In genomic region chr9:131740898-131741297, GRCh38 we compare ENCODE assay signal across 13 cellular contexts. TPM values are rescaled to one million over a fixed set of nuclear protein-coding genes. Genes with fewer than 3 reads are reported as not detected.
DNase-seq lines count a peak whose midpoint lies in the region; ATAC-seq and TF ChIP-seq lines count a peak whose summit lies in the region.
"Had no signal": no experiment of that assay in that cellular context is flagged by ENCODE, and none has a peak within 500 bp of the region (broad histone marks: within the 10 kb centered on the region; RNA-seq: fewer than 3 reads in every experiment).

No MANE protein-coding gene starts in this region.

- POLR2A ChIA-PET in T-cell (lab: Charles Lee) (no interaction called here), PC-3 (lab: Charles Lee; ENCODE audit: unreplicated experiment) (no interaction called here)

- peaks cover 34% of the 10 kb centered on the region for H3K4me1 Mint-ChIP-seq in Calu3 (ENCODE audit: low read depth, unreplicated experiment)
- H3K4me1 Mint-ChIP-seq in T-cell, result peaks cover 51 to 65% (median 63%) of the 10 kb centered on the region in 3 donors

- TF ChIP-seq CTCF in Calu3 (IDR thresholded peaks at IDR 0.05; ENCODE audit: unreplicated experiment) (no peak), PC-3 (conservative IDR thresholded peaks at IDR 0.05; ENCODE audit: low read depth, low read length) (no peak)

- ATAC-seq in T-cell (replicated peaks in 1 of 4) (no peak), esophagus mucosa (peak; percentile 8), PC-3 (no peak)

- H3K14ac ChIP-seq in trophoblast cell (ENCODE audit: low read length), result peak overlapping the region; percentile 19

- intact Hi-C loops in Calu3 (cut with micrococcal nuclease; ENCODE audit: unreplicated experiment), result loop anchor here (10.0 kb wide), 1 partner anchor 386 kb away; no protein-coding TSS in a partner anchor
- intact Hi-C loops in PC-3 (cut with micrococcal nuclease), result no loop called here

- H2BK120ac ChIP-seq in trophoblast cell (ENCODE audit: insufficient read depth, low read length, poor library complexity), result peak overlapping the region; percentile 37

- H3K27ac Mint-ChIP-seq in Calu3 (ENCODE audit: unreplicated experiment), result no peak overlapping the region
- no peak overlapping the region for H3K27ac Mint-ChIP-seq in T-cell

- H3K4ac ChIP-seq in trophoblast cell (ENCODE audit: low read depth, low read length), result peak overlapping the region; percentile 3

- H3K18ac ChIP-seq in trophoblast cell (ENCODE audit: low read length), result peak overlapping the region; percentile 8

- H3K27me3 Mint-ChIP-seq in Calu3 (ENCODE audit: unreplicated experiment) (no peaks in the 10 kb centered on the region), T-cell (no peaks in the 10 kb centered on the region)

- peaks cover 2% of the 10 kb centered on the region for H3K9me3 ChIP-seq in trophoblast cell (ENCODE audit: insufficient read depth, low read depth, low read length)
- no peaks in the 10 kb centered on the region for H3K9me3 ChIP-seq in PC-3 (ENCODE audit: low read length)
- H3K9me3 ChIP-seq: thoracic aorta had no signal

- peaks cover 5% of the 10 kb centered on the region; the same call in 1 of the 2 replicates for H4K20me1 ChIP-seq in PC-3 (ENCODE audit: low read length)

- H3K4me2 ChIP-seq in trophoblast cell (ENCODE audit: low read length) (no peak overlapping the region), PC-3 (ENCODE audit: low read length) (no peak overlapping the region)

- H2AK5ac ChIP-seq in trophoblast cell (ENCODE audit: low read length), result peak overlapping the region; percentile 90

- no peak overlapping the region for H2BK5ac ChIP-seq in trophoblast cell (ENCODE audit: low read depth, low read length, poor library complexity)

- no peaks in the 10 kb centered on the region for H3F3A ChIP-seq in PC-3 (ENCODE audit: low read length, unreplicated experiment)

- H2BK12ac ChIP-seq in trophoblast cell (ENCODE audit: low read length), result peak overlapping the region; percentile 88

- peaks cover 24% of the 10 kb centered on the region for H3K79me2 ChIP-seq in trophoblast cell (ENCODE audit: control insufficient read depth, insufficient read depth, low read length, poor library complexity)
- peaks cover 32% of the 10 kb centered on the region for H3K79me2 ChIP-seq in PC-3 (ENCODE audit: low read length)

- H3K4me3 Mint-ChIP-seq in Calu3 (ENCODE audit: low read depth, unreplicated experiment), result peak overlapping the region; percentile 26
- H3K4me3 Mint-ChIP-seq in T-cell, result peak overlapping the region; percentile 67 to 77 (median 74)

- DNase-seq in Calu3 (no peak), T-cell (no peak), trophoblast cell (peak; percentile 56 to 71), HPDE6-E6E7 (ENCODE audit: extremely low spot score) (no peak), PC-3 (no peak), DMS79 (lab: John Stamatoyannopoulos, UW) (no peak)
- DNase-seq: DMS 273 treated with DMSO at 0.1 percent for 48 hours; effector memory CD4-positive, alpha-beta T cell; NCI-H1417 treated with DMSO at 0.1 percent for 48 hours; NCI-H524 had no signal

- H3K79me1 ChIP-seq in trophoblast cell (ENCODE audit: low read length), result peaks cover 40% of the 10 kb centered on the region

- peak overlapping the region; percentile 25 for H4K8ac ChIP-seq in trophoblast cell (ENCODE audit: low read depth, low read length)

- WGBS in trophoblast cell (ENCODE audit: extremely low coverage, insufficient coverage, insufficient read length), result no CpG with 5 or more reads among the region's 5 CpGs

- no peaks in the 10 kb centered on the region for H3K9me2 ChIP-seq in PC-3 (replicated peaks; ENCODE audit: low read length)

- H3K9me3 Mint-ChIP-seq in Calu3 (ENCODE audit: low read depth, unreplicated experiment) (no peaks in the 10 kb centered on the region), T-cell (no peaks in the 10 kb centered on the region)

- H3K27ac ChIP-seq in trophoblast cell (ENCODE audit: low read depth, low read length) (no peak overlapping the region), PC-3 (ENCODE audit: low read length) (no peak overlapping the region)
- H3K27ac ChIP-seq: thoracic aorta had no signal

- CTCF ChIA-PET in Calu3 (lab: Charles Lee), result no interaction called here
- CTCF ChIA-PET in T-cell (lab: Charles Lee), result interaction anchor here in 1 of 2 donors (2.9 to 3.1 kb wide), 2 partner anchors 13 to 63 kb away, joined by 13 to 18 read pairs; no protein-coding TSS in a partner anchor
- CTCF ChIA-PET in PC-3 (lab: Charles Lee), result no interaction called here

- H3K4me3 ChIP-seq in trophoblast cell (ENCODE audit: low read depth, low read length) (no peak overlapping the region), PC-3 (ENCODE audit: low read length) (no peak overlapping the region)
- H3K4me3 ChIP-seq: K562, thoracic aorta had no signal

- H2AFZ ChIP-seq in trophoblast cell (ENCODE audit: insufficient read depth, low read length, poor library complexity) (peak overlapping the region; percentile 1), PC-3 (ENCODE audit: low read length) (no peak overlapping the region)

- peaks cover 20% of the 10 kb centered on the region for H3K36me3 Mint-ChIP-seq in Calu3 (ENCODE audit: insufficient read depth, unreplicated experiment)
- H3K36me3 Mint-ChIP-seq in T-cell, result peaks cover 5% of the 10 kb centered on the region

- no peak overlapping the region for H4K12ac ChIP-seq in trophoblast cell (ENCODE audit: low read depth, low read length)

- H3K23ac ChIP-seq in trophoblast cell (ENCODE audit: low read length), result no peak overlapping the region

- peak overlapping the region; percentile 64 for H4K91ac ChIP-seq in trophoblast cell (ENCODE audit: low read depth, low read length)

- H3K4me1 ChIP-seq in trophoblast cell (ENCODE audit: control insufficient read depth in 1 of 2, insufficient read depth in 2 of 2, low read length in 2 of 2) (peaks cover 33 to 43% of the 10 kb centered on the region in 2 experiments), PC-3 (ENCODE audit: insufficient read depth, low read length) (peaks cover 16% of the 10 kb centered on the region)

- BruUV-seq in Calu3 (replicated peaks; lab: Mats Ljungman, UMichigan) (no TSS peak), PC-3 (replicated peaks; lab: Mats Ljungman, UMichigan) (no TSS peak)

- H3K36me3 ChIP-seq in trophoblast cell (ENCODE audit: control insufficient read depth in 1 of 2, insufficient read depth in 2 of 2, low read length in 2 of 2) (no peaks in the 10 kb centered on the region), PC-3 (ENCODE audit: low read depth, low read length) (no peaks in the 10 kb centered on the region)
- H3K36me3 ChIP-seq: thoracic aorta had no signal

- H3K9ac ChIP-seq in trophoblast cell (ENCODE audit: low read length) (no peak overlapping the region), PC-3 (ENCODE audit: low read length) (no peak overlapping the region)

- H3K27me3 ChIP-seq in trophoblast cell (ENCODE audit: insufficient read depth, low read length) (no peaks in the 10 kb centered on the region), PC-3 (ENCODE audit: low read length) (no peaks in the 10 kb centered on the region)

RNA-seq across cellular contexts. Expression of gene RAPGEF1, which starts 1.0 kb away (rescaled TPM):
- total RNA-seq in Calu3 (2022), result 32.5 and 33.4 TPM in 2 replicates
- 100 to 1,000 TPM in 4 of 5 donors, 10 to 100 TPM in 1; 97.9 to 167 (median 139) TPM for total RNA-seq in T-cell
- total RNA-seq in esophagus mucosa, result 21.0 TPM
- polyA plus RNA-seq in trophoblast cell (2013), result 77.7 and 79.5 TPM in 2 replicates
- 25.2 and 38.0 TPM in 2 replicates for total RNA-seq in PC-3 (2014; rRNA removed)

Comparison
In these comparisons a context has a peak if more than half of its experiments do, and no peak if none do; other contexts are left out.
1. DNase-seq: peak in trophoblast cell (2 of 2); none in Calu3 (single experiment), T-cell (0 of 34), HPDE6-E6E7 (single experiment), PC-3 (single experiment) and DMS79 (single experiment).